Comparison of ENCODE assay signal across 8 cellular contexts in the genomic region with DNA sequence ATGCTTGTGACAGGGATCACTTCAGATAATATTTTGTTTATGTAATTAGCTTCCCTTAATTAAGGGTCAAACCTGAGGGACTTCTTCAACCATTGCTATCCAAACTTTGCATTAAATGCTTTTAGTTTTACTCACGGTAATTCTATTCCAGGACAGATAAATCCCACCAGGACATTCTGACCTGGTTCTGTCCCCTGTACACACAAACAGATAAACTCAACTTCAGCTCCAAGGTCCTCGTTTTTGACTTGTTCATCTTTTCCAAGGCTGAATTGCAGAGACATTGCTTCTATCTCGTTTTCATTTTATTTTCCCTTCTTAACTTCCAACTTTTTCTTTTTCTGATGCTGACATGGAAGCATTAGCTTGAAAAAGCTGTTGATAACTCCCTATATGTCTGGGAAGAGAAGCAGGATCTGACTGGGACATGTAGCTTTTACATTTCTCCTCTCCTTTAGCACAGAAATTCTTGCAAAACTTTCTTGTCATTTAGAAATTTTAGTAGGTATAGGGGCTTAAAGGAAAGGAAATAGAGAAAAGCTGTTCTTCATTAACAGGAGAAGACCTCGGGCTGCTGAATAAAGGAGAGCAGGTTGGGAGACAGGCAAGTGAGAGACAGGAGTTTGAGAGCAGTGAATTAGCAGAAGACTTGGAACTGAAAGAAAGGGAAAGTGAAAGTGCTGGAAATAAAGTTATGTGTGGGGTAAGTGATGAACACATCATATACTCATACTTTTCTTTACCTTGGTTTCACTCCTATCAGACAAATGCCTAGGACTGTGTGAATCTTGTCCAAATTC.
DNase-seq lines count a peak whose midpoint lies in the region; ATAC-seq and TF ChIP-seq lines count a peak whose summit lies in the region.

No MANE protein-coding gene starts in this region.

- WGBS in thyroid gland, 2 donors = 52 to 60% methylated on average over 4 of the region's 4 CpGs

- no peak for TF ChIP-seq POLR2A in thyroid gland (IDR thresholded peaks at IDR 0.05)

- TF ChIP-seq CTCF in CD14-positive monocyte (IDR thresholded peaks at IDR 0.05) (no peak), OCI-LY1 (IDR thresholded peaks at IDR 0.05; ENCODE audit: low read length) (no peak), coronary artery (IDR thresholded peaks at IDR 0.05) (no peak), thyroid gland (IDR thresholded peaks at IDR 0.05) (no peak)

- no peak for DNase-seq in CD14-positive monocyte (ENCODE audit: low spot score)
- no peak for DNase-seq in coronary artery (ENCODE audit: low spot score)
- DNase-seq in natural killer cell treated with Interleukin-12 subunit alpha and Interleukin-12 subunit beta and Interleukin-15 and Interleukin-18, amount 100 ng/mL, for 72 hours (ENCODE audit: low spot score) = no peak
- no peak for DNase-seq in thyroid gland
- no peak for DNase-seq in posterior cingulate gyrus

- H3K4me1 ChIP-seq in OCI-LY1 (ENCODE audit: insufficient read depth, low read length, severe bottlenecking) = peaks cover 35% of the 10 kb centered on the region
- no peaks in the 10 kb centered on the region for H3K4me1 ChIP-seq in thyroid gland

- peaks cover 0 to 3% (median 1%) of the 10 kb centered on the region in 3 donors for H3K27me3 Mint-ChIP-seq in CD14-positive monocyte (ENCODE audit: low read depth in 3 of 3)
- peaks cover 0 to 3% of the 10 kb centered on the region in 2 donors for H3K27me3 Mint-ChIP-seq in natural killer cell treated with Interleukin-12 subunit alpha and Interleukin-12 subunit beta and Interleukin-15 and Interleukin-18, amount 100 ng/mL, for 72 hours

- H3K79me2 ChIP-seq in OCI-LY1 (ENCODE audit: insufficient read depth, low read length) = no peaks in the 10 kb centered on the region

- no peaks in the 10 kb centered on the region for H3K36me3 Mint-ChIP-seq in CD14-positive monocyte
- H3K36me3 Mint-ChIP-seq in natural killer cell treated with Interleukin-12 subunit alpha and Interleukin-12 subunit beta and Interleukin-15 and Interleukin-18, amount 100 ng/mL, for 72 hours = no peaks in the 10 kb centered on the region

- H3K27ac ChIP-seq in OCI-LY1 (ENCODE audit: low read depth, low read length, poor library complexity, severe bottlenecking) (no peak overlapping the region), coronary artery (no peak overlapping the region), thyroid gland (no peak overlapping the region)

- peaks cover 0 to 3% (median 0%) of the 10 kb centered on the region in 7 donors for H3K9me3 Mint-ChIP-seq in CD14-positive monocyte
- H3K9me3 Mint-ChIP-seq in natural killer cell treated with Interleukin-12 subunit alpha and Interleukin-12 subunit beta and Interleukin-15 and Interleukin-18, amount 100 ng/mL, for 72 hours = no peaks in the 10 kb centered on the region

- H3K36me3 ChIP-seq in OCI-LY1 (ENCODE audit: insufficient read depth, low read length) (no peaks in the 10 kb centered on the region), thyroid gland (no peaks in the 10 kb centered on the region)

- H3K27me3 ChIP-seq in OCI-LY1 (ENCODE audit: insufficient read depth, low read length) = no peaks in the 10 kb centered on the region
- H3K27me3 ChIP-seq in thyroid gland = no peaks in the 10 kb centered on the region

- H3K4me3 Mint-ChIP-seq in CD14-positive monocyte = peak overlapping the region; percentile 70 to 90
- H3K4me3 Mint-ChIP-seq in natural killer cell treated with Interleukin-12 subunit alpha and Interleukin-12 subunit beta and Interleukin-15 and Interleukin-18, amount 100 ng/mL, for 72 hours = peak overlapping the region; percentile 65

- H3K4me3 ChIP-seq in OCI-LY1 (ENCODE audit: low read depth, low read length, poor library complexity, severe bottlenecking) = peak overlapping the region; percentile 42
- peak overlapping the region; percentile 62 for H3K4me3 ChIP-seq in coronary artery
- no peak overlapping the region for H3K4me3 ChIP-seq in thyroid gland (replicated peaks in 1 of 3)

- peak; percentile 62 for ATAC-seq in GM21723 (IDR thresholded peaks at IDR 0.05; ENCODE audit: unreplicated experiment)
- peak; percentile 85 to 86 for ATAC-seq in natural killer cell treated with Interleukin-12 subunit alpha and Interleukin-12 subunit beta and Interleukin-15 and Interleukin-18, amount 100 ng/mL, for 72 hours
- no peak for ATAC-seq in HG03571 (IDR thresholded peaks at IDR 0.05; ENCODE audit: unreplicated experiment)

- H3K9me2 ChIP-seq in OCI-LY1 (ENCODE audit: low read depth, low read length) = no peaks in the 10 kb centered on the region

- H3F3A ChIP-seq in OCI-LY1 (ENCODE audit: insufficient read depth, low read length) = no peaks in the 10 kb centered on the region

- peak overlapping the region; percentile 91 for H2AFZ ChIP-seq in OCI-LY1 (ENCODE audit: low read length)

- H3K27ac Mint-ChIP-seq in CD14-positive monocyte = peak overlapping the region in 6 of 7 donors; percentile 5 to 85 (median 60)
- peak overlapping the region; percentile 5 to 61 for H3K27ac Mint-ChIP-seq in natural killer cell treated with Interleukin-12 subunit alpha and Interleukin-12 subunit beta and Interleukin-15 and Interleukin-18, amount 100 ng/mL, for 72 hours

- no peaks in the 10 kb centered on the region for H4K20me1 ChIP-seq in OCI-LY1 (ENCODE audit: insufficient read depth, low read length)

- peak overlapping the region; percentile 18 for H3K9ac ChIP-seq in OCI-LY1 (ENCODE audit: low read length)

- intact Hi-C loops in CD14-positive monocyte (cut with micrococcal nuclease) (no loop called here), thyroid gland (cut with DNase I) (no loop called here), posterior cingulate gyrus (cut with DNase I) (no loop called here)

- H3K9me3 ChIP-seq in OCI-LY1 (ENCODE audit: low read length) (no peaks in the 10 kb centered on the region), thyroid gland (no peaks in the 10 kb centered on the region)

- H3K4me2 ChIP-seq in OCI-LY1 (ENCODE audit: low read length) = peak overlapping the region; percentile 64

- H3K4me1 Mint-ChIP-seq in CD14-positive monocyte = peaks cover 18% of the 10 kb centered on the region
- peaks cover 19 to 25% of the 10 kb centered on the region in 2 donors for H3K4me1 Mint-ChIP-seq in natural killer cell treated with Interleukin-12 subunit alpha and Interleukin-12 subunit beta and Interleukin-15 and Interleukin-18, amount 100 ng/mL, for 72 hours (ENCODE audit: low read depth in 2 of 2)

Comparison
In these comparisons a context has a peak if more than half of its experiments do, and no peak if none do; other contexts are left out.
1. H3K4me3 ChIP-seq: peak in OCI-LY1 (single experiment) and coronary artery (single experiment); none in thyroid gland (0 of 3).